Comparison of ENCODE assay signal across 1 cellular context in the genomic region with DNA sequence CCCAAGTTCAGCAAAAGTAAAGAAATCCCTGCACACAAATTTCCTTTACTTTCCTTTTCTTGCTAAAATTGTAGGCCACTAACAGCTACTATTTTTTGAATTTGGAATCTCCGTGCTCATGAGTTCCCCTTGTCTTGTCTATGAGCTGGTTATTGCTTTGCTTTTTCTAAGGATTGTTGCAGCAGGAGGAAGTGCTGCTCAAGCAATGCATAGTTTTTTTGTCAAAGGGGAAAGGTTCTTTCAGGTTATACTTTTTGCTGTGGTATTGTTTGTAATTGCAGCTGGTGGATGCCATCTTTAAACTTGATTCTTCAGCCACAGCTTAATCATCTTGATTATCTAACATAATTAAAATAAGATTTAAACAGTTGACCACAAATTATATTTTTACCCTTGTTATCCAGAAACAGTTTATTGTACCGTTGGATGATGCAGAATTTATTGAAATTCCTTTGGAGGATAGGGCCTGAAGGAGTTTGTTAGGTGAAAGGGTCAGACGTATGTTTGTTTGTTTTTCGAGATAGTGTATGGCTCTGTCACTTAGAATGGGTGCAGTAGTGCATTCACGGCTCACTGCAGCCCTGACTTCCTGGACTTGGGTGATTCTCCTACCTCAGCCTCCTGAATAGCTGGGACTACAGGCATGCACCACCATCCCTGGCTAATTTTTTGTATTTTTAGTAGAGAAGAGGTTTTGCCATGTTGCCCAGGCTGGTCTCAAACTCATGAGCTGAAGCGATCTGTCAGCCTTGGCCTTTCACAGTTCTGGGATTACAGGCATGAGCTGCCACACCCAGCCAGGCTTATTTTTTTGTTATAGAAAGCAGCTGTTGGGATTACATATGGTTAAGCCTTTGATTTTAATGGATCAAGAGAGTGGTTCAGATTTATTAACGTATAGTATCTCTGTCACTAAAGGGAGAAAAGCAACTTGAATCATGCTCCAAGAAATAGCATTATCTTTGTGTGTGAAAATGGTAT.
TF ChIP-seq lines count a peak whose summit lies in the region.

No MANE protein-coding gene starts in this region.

TF ChIP-seq in HEK293, 187 proteins besides CTCF, POLR2A, EP300 and RAD21 (continues in another document):
- TF ChIP-seq ZNF366 (tag by site-specific recombination; conservative IDR thresholded peaks at IDR 0.05), result no peak
- TF ChIP-seq ZNF555 (tag by site-specific recombination; conservative IDR thresholded peaks at IDR 0.05), result no peak
- TF ChIP-seq ZNF548 (tag by site-specific recombination; IDR thresholded peaks at IDR 0.05), result no peak
- TF ChIP-seq, protein P1, sequence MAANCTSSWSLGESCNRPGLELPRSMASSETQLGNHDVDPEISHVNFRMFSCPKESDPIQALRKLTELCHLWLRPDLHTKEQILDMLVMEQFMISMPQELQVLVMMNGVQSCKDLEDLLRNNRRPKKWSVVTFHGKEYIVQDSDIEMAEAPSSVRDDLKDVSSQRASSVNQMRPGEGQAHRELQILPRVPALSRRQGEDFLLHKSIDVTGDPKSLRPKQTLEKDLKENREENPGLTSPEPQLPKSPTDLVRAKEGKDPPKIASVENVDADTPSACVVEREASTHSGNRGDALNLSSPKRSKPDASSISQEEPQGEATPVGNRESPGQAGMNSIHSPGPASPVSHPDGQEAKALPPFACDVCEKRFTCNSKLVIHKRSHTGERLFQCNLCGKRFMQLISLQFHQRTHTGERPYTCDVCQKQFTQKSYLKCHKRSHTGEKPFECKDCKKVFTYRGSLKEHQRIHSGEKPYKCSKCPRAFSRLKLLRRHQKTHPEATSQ (tag by site-specific recombination; IDR thresholded peaks at IDR 0.05), result no peak
- no peak for TF ChIP-seq MEIS1 (CRISPR knock-in tag; IDR thresholded peaks at IDR 0.05; ENCODE audit: borderline replicate concordance)
- no peak for TF ChIP-seq ZFP37 (tag by site-specific recombination; IDR thresholded peaks at IDR 0.05)
- no peak for TF ChIP-seq ZNF701 (tag by site-specific recombination; IDR thresholded peaks at IDR 0.05)
- TF ChIP-seq, protein P2, sequence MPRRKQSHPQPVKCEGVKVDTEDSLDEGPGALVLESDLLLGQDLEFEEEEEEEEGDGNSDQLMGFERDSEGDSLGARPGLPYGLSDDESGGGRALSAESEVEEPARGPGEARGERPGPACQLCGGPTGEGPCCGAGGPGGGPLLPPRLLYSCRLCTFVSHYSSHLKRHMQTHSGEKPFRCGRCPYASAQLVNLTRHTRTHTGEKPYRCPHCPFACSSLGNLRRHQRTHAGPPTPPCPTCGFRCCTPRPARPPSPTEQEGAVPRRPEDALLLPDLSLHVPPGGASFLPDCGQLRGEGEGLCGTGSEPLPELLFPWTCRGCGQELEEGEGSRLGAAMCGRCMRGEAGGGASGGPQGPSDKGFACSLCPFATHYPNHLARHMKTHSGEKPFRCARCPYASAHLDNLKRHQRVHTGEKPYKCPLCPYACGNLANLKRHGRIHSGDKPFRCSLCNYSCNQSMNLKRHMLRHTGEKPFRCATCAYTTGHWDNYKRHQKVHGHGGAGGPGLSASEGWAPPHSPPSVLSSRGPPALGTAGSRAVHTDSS (tag by site-specific recombination; IDR thresholded peaks at IDR 0.05), result no peak
- TF ChIP-seq ZNF23 (tag by site-specific recombination; IDR thresholded peaks at IDR 0.05; ENCODE audit: borderline replicate concordance), result no peak
- TF ChIP-seq, protein P3, sequence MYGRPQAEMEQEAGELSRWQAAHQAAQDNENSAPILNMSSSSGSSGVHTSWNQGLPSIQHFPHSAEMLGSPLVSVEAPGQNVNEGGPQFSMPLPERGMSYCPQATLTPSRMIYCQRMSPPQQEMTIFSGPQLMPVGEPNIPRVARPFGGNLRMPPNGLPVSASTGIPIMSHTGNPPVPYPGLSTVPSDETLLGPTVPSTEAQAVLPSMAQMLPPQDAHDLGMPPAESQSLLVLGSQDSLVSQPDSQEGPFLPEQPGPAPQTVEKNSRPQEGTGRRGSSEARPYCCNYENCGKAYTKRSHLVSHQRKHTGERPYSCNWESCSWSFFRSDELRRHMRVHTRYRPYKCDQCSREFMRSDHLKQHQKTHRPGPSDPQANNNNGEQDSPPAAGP (tag by site-specific recombination; IDR thresholded peaks at IDR 0.05), result no peak
- no peak for TF ChIP-seq ZFHX2 (tag by site-specific recombination; conservative IDR thresholded peaks at IDR 0.05)
- TF ChIP-seq ZNF311 (tag by site-specific recombination; IDR thresholded peaks at IDR 0.05; ENCODE audit: borderline replicate concordance), result no peak
- no peak for TF ChIP-seq ZFP69B (tag by site-specific recombination; IDR thresholded peaks at IDR 0.05)
- no peak for TF ChIP-seq ZNF169 (tag by site-specific recombination; IDR thresholded peaks at IDR 0.05)
- no peak for TF ChIP-seq GFI1B (tag by site-specific recombination; IDR thresholded peaks at IDR 0.05)
- no peak for TF ChIP-seq ZSCAN30 (tag by site-specific recombination; IDR thresholded peaks at IDR 0.05)
- TF ChIP-seq, protein P4, sequence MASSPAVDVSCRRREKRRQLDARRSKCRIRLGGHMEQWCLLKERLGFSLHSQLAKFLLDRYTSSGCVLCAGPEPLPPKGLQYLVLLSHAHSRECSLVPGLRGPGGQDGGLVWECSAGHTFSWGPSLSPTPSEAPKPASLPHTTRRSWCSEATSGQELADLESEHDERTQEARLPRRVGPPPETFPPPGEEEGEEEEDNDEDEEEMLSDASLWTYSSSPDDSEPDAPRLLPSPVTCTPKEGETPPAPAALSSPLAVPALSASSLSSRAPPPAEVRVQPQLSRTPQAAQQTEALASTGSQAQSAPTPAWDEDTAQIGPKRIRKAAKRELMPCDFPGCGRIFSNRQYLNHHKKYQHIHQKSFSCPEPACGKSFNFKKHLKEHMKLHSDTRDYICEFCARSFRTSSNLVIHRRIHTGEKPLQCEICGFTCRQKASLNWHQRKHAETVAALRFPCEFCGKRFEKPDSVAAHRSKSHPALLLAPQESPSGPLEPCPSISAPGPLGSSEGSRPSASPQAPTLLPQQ (tag by site-specific recombination; IDR thresholded peaks at IDR 0.05), result no peak
- TF ChIP-seq ZFP3 (tag by site-specific recombination; IDR thresholded peaks at IDR 0.05; ENCODE audit: low read depth), result no peak
- TF ChIP-seq ZNF404 (tag by site-specific recombination; IDR thresholded peaks at IDR 0.05), result no peak
- no peak for TF ChIP-seq ZIC2 (tag by site-specific recombination; IDR thresholded peaks at IDR 0.05)
- TF ChIP-seq, protein P5, sequence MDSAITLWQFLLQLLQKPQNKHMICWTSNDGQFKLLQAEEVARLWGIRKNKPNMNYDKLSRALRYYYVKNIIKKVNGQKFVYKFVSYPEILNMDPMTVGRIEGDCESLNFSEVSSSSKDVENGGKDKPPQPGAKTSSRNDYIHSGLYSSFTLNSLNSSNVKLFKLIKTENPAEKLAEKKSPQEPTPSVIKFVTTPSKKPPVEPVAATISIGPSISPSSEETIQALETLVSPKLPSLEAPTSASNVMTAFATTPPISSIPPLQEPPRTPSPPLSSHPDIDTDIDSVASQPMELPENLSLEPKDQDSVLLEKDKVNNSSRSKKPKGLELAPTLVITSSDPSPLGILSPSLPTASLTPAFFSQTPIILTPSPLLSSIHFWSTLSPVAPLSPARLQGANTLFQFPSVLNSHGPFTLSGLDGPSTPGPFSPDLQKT (IDR thresholded peaks at IDR 0.05; ENCODE audit: borderline replicate concordance, low read depth, low read length), result no peak
- TF ChIP-seq ZNF621 (tag by site-specific recombination; IDR thresholded peaks at IDR 0.05), result no peak
- 0 out of 2 replicates have a peak, but pooled peaks have one; percentile 22 for TF ChIP-seq PRDM1 (tag by site-specific recombination; IDR thresholded peaks at IDR 0.05)
- TF ChIP-seq ZBTB17 (tag by site-specific recombination; IDR thresholded peaks at IDR 0.05), result peak; percentile 42; the same call in 1 of the 2 replicates
- TF ChIP-seq, protein P6, sequence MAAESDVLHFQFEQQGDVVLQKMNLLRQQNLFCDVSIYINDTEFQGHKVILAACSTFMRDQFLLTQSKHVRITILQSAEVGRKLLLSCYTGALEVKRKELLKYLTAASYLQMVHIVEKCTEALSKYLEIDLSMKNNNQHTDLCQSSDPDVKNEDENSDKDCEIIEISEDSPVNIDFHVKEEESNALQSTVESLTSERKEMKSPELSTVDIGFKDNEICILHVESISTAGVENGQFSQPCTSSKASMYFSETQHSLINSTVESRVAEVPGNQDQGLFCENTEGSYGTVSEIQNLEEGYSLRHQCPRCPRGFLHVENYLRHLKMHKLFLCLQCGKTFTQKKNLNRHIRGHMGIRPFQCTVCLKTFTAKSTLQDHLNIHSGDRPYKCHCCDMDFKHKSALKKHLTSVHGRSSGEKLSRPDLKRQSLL (tag by site-specific recombination; IDR thresholded peaks at IDR 0.05), result no peak
- TF ChIP-seq, protein P7, sequence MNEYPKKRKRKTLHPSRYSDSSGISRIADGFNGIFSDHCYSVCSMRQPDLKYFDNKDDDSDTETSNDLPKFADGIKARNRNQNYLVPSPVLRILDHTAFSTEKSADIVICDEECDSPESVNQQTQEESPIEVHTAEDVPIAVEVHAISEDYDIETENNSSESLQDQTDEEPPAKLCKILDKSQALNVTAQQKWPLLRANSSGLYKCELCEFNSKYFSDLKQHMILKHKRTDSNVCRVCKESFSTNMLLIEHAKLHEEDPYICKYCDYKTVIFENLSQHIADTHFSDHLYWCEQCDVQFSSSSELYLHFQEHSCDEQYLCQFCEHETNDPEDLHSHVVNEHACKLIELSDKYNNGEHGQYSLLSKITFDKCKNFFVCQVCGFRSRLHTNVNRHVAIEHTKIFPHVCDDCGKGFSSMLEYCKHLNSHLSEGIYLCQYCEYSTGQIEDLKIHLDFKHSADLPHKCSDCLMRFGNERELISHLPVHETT (tag by site-specific recombination; IDR thresholded peaks at IDR 0.05), result no peak
- peak; percentile 69 for TF ChIP-seq OSR2 (tag by site-specific recombination; IDR thresholded peaks at IDR 0.05)
- TF ChIP-seq, protein P8, sequence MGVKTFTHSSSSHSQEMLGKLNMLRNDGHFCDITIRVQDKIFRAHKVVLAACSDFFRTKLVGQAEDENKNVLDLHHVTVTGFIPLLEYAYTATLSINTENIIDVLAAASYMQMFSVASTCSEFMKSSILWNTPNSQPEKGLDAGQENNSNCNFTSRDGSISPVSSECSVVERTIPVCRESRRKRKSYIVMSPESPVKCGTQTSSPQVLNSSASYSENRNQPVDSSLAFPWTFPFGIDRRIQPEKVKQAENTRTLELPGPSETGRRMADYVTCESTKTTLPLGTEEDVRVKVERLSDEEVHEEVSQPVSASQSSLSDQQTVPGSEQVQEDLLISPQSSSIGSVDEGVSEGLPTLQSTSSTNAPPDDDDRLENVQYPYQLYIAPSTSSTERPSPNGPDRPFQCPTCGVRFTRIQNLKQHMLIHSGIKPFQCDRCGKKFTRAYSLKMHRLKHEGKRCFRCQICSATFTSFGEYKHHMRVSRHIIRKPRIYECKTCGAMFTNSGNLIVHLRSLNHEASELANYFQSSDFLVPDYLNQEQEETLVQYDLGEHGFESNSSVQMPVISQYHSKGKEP (tag by site-specific recombination; IDR thresholded peaks at IDR 0.05), result 0 out of 2 replicates have a peak, but pooled peaks have one; percentile 18
- no peak for TF ChIP-seq ZNF830 (tag by site-specific recombination; IDR thresholded peaks at IDR 0.05; ENCODE audit: low read depth)
- TF ChIP-seq ZNF341 (tag by site-specific recombination; IDR thresholded peaks at IDR 0.05; ENCODE audit: low read depth), result no peak
- TF ChIP-seq, protein P9, sequence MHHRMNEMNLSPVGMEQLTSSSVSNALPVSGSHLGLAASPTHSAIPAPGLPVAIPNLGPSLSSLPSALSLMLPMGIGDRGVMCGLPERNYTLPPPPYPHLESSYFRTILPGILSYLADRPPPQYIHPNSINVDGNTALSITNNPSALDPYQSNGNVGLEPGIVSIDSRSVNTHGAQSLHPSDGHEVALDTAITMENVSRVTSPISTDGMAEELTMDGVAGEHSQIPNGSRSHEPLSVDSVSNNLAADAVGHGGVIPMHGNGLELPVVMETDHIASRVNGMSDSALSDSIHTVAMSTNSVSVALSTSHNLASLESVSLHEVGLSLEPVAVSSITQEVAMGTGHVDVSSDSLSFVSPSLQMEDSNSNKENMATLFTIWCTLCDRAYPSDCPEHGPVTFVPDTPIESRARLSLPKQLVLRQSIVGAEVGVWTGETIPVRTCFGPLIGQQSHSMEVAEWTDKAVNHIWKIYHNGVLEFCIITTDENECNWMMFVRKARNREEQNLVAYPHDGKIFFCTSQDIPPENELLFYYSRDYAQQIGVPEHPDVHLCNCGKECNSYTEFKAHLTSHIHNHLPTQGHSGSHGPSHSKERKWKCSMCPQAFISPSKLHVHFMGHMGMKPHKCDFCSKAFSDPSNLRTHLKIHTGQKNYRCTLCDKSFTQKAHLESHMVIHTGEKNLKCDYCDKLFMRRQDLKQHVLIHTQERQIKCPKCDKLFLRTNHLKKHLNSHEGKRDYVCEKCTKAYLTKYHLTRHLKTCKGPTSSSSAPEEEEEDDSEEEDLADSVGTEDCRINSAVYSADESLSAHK (tag by site-specific recombination; IDR thresholded peaks at IDR 0.05), result peak; percentile 16; the same call in 1 of the 2 replicates
- no peak for TF ChIP-seq WT1 (tag by site-specific recombination; IDR thresholded peaks at IDR 0.05)
- TF ChIP-seq, protein P10, sequence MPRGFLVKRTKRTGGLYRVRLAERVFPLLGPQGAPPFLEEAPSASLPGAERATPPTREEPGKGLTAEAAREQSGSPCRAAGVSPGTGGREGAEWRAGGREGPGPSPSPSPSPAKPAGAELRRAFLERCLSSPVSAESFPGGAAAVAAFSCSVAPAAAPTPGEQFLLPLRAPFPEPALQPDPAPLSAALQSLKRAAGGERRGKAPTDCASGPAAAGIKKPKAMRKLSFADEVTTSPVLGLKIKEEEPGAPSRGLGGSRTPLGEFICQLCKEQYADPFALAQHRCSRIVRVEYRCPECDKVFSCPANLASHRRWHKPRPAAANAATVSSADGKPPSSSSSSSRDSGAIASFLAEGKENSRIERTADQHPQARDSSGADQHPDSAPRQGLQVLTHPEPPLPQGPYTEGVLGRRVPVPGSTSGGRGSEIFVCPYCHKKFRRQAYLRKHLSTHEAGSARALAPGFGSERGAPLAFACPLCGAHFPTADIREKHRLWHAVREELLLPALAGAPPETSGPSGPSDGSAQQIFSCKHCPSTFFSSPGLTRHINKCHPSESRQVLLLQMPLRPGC (tag by site-specific recombination; IDR thresholded peaks at IDR 0.05), result 0 out of 2 replicates have a peak, but pooled peaks have one; percentile 21
- TF ChIP-seq ZNF791 (tag by site-specific recombination; IDR thresholded peaks at IDR 0.05), result no peak
- TF ChIP-seq ZNF768 (tag by site-specific recombination; IDR thresholded peaks at IDR 0.05), result no peak
- TF ChIP-seq ZNF843 (tag by site-specific recombination; IDR thresholded peaks at IDR 0.05), result peak; percentile 58; the same call in 1 of the 2 replicates
- TF ChIP-seq ZNF223 (tag by site-specific recombination; IDR thresholded peaks at IDR 0.05), result no peak
- TF ChIP-seq, protein P11, sequence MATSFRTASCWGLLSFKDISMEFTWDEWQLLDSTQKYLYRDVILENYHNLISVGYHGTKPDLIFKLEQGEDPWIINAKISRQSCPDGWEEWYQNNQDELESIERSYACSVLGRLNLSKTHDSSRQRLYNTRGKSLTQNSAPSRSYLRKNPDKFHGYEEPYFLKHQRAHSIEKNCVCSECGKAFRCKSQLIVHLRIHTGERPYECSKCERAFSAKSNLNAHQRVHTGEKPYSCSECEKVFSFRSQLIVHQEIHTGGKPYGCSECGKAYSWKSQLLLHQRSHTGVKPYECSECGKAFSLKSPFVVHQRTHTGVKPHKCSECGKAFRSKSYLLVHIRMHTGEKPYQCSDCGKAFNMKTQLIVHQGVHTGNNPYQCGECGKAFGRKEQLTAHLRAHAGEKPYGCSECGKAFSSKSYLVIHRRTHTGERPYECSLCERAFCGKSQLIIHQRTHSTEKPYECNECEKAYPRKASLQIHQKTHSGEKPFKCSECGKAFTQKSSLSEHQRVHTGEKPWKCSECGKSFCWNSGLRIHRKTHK (tag by site-specific recombination; IDR thresholded peaks at IDR 0.05), result no peak
- no peak for TF ChIP-seq ZNF174 (tag by site-specific recombination; IDR thresholded peaks at IDR 0.05)
